Comparison of ENCODE assay signal across 25 cellular contexts in genomic region chr19:11045536-11045935, GRCh38. TPM values are rescaled to one million over a fixed set of nuclear protein-coding genes. Genes with fewer than 3 reads are reported as not detected.
DNase-seq lines count a peak whose midpoint lies in the region; ATAC-seq and TF ChIP-seq lines count a peak whose summit lies in the region.
"Had no signal": no experiment of that assay in that cellular context is flagged by ENCODE, and none has a peak within 500 bp of the region (broad histone marks: within the 10 kb centered on the region; RNA-seq: fewer than 3 reads in every experiment).

No MANE protein-coding gene starts in this region.

- H3K4me3 ChIP-seq in SK-N-MC (no peak overlapping the region), coronary artery (no peak overlapping the region), Caco-2 (ENCODE audit: low read depth, low read length) (no peak overlapping the region)
- H3K4me3 ChIP-seq: MG63, Peyer's patch had no signal

- no peak for TF ChIP-seq CTCF in coronary artery (IDR thresholded peaks at IDR 0.05)
- TF ChIP-seq CTCF in Caco-2 (IDR thresholded peaks at IDR 0.05; ENCODE audit: insufficient read depth in 1 of 2, low read depth in 1 of 2, low read length in 1 of 2, severe bottlenecking in 1 of 2, unreplicated experiment in 1 of 2) = no peak

- ATAC-seq in activated T-cell treated with anti-CD3 and anti-CD28 coated beads, Interleukin-2, amount 50 U/mL, for 72 hours (replicated peaks in 1 of 2) = no peak
- ATAC-seq in effector memory CD8-positive, alpha-beta T cell (replicated peaks) = no peak
- ATAC-seq: HCT116, HepG2 had no signal

- peaks cover 16% of the 10 kb centered on the region for H3K4me1 Mint-ChIP-seq in activated T-cell treated with anti-CD3 and anti-CD28 coated beads, Interleukin-2, amount 50 U/mL, for 72 hours (ENCODE audit: low read depth)
- H3K4me1 Mint-ChIP-seq in effector memory CD8-positive, alpha-beta T cell (ENCODE audit: low read depth in 2 of 2) = peaks cover 14 to 18% of the 10 kb centered on the region in 2 donors
- H3K4me1 Mint-ChIP-seq in Caco-2 (ENCODE audit: low read depth, unreplicated experiment) = no peaks in the 10 kb centered on the region

- no peak overlapping the region for H3K9ac ChIP-seq in SK-N-MC (ENCODE audit: insufficient read length)
- H3K9ac ChIP-seq: SK-N-SH had no signal

- peaks cover 69% of the 10 kb centered on the region for H3K36me3 ChIP-seq in SK-N-MC (ENCODE audit: insufficient read depth, low read length)
- H3K36me3 ChIP-seq in Caco-2 (ENCODE audit: control insufficient read depth, insufficient read depth, low read length) = peaks cover 2% of the 10 kb centered on the region

- DNase-seq in activated T-cell treated with anti-CD3 and anti-CD28 coated beads, Interleukin-2, amount 50 U/mL, for 72 hours = no peak
- DNase-seq in activated T-cell treated with anti-CD3 and anti-CD28 coated beads, Interleukin-2, amount 50 U/mL, for 48 hours = no peak
- DNase-seq in SK-N-MC (ENCODE audit: low read depth, low spot score) = no peak
- DNase-seq in effector memory CD8-positive, alpha-beta T cell = no peak
- DNase-seq in coronary artery (ENCODE audit: low spot score) = no peak
- DNase-seq in Caco-2 = no peak
- DNase-seq in nucleus accumbens (lab: John Stamatoyannopoulos, UW) = no peak
- DNase-seq in stimulated activated CD4-positive, alpha-beta T cell treated with anti-CD3 and anti-CD28 coated beads, Interleukin-4, amount 100 ng/mL, for 1 hour = no peak
- DNase-seq: 8988T; CD4-positive, alpha-beta T cell; DMS 273 treated with DMSO at 0.1 percent for 48 hours; DMS79; GF-D8; MG63; NCI-H1105 treated with DMSO at 0.1 percent for 48 hours; NCI-H146; NCI-H1930; NCI-H446 treated with DMSO at 0.1 percent for 48 hours; NCI-H526; OCI-M1; Peyer's patch; SIG-M5; SK-N-SH had no signal

- no TSS peak for BruUV-seq in Caco-2 (replicated peaks; lab: Mats Ljungman, UMichigan)

- CTCF ChIA-PET in Caco-2 (lab: Charles Lee) = no interaction called here

- H3K27ac Mint-ChIP-seq in activated T-cell treated with anti-CD3 and anti-CD28 coated beads, Interleukin-2, amount 50 U/mL, for 72 hours = peak overlapping the region; percentile 54
- peak overlapping the region; percentile 62 to 67 for H3K27ac Mint-ChIP-seq in effector memory CD8-positive, alpha-beta T cell
- H3K27ac Mint-ChIP-seq in Caco-2 (ENCODE audit: unreplicated experiment) = no peak overlapping the region
- H3K27ac Mint-ChIP-seq: CD4-positive, alpha-beta T cell had no signal

- H3K4me3 Mint-ChIP-seq in activated T-cell treated with anti-CD3 and anti-CD28 coated beads, Interleukin-2, amount 50 U/mL, for 72 hours = no peak overlapping the region
- H3K4me3 Mint-ChIP-seq in effector memory CD8-positive, alpha-beta T cell = no peak overlapping the region
- H3K4me3 Mint-ChIP-seq in Caco-2 (ENCODE audit: unreplicated experiment) = no peak overlapping the region
- H3K4me3 Mint-ChIP-seq: CD4-positive, alpha-beta T cell had no signal

- no peaks in the 10 kb centered on the region for H3K9me3 Mint-ChIP-seq in activated T-cell treated with anti-CD3 and anti-CD28 coated beads, Interleukin-2, amount 50 U/mL, for 72 hours
- no peaks in the 10 kb centered on the region for H3K9me3 Mint-ChIP-seq in effector memory CD8-positive, alpha-beta T cell
- no peaks in the 10 kb centered on the region for H3K9me3 Mint-ChIP-seq in Caco-2 (ENCODE audit: unreplicated experiment)
- H3K9me3 Mint-ChIP-seq: CD4-positive, alpha-beta T cell had no signal

- no peaks in the 10 kb centered on the region for H3K27me3 ChIP-seq in Caco-2 (replicated peaks; ENCODE audit: control insufficient read depth, insufficient read depth, low read length)
- H3K27me3 ChIP-seq: MG63, Peyer's patch had no signal

- intact Hi-C loops in Caco-2 (cut with micrococcal nuclease; ENCODE audit: unreplicated experiment) = no loop called here

- no peaks in the 10 kb centered on the region for H3K27me3 Mint-ChIP-seq in activated T-cell treated with anti-CD3 and anti-CD28 coated beads, Interleukin-2, amount 50 U/mL, for 72 hours (ENCODE audit: low read depth)
- H3K27me3 Mint-ChIP-seq in effector memory CD8-positive, alpha-beta T cell = no peaks in the 10 kb centered on the region
- no peaks in the 10 kb centered on the region for H3K27me3 Mint-ChIP-seq in Caco-2 (ENCODE audit: insufficient read depth, unreplicated experiment)
- H3K27me3 Mint-ChIP-seq: CD4-positive, alpha-beta T cell had no signal

- no peaks in the 10 kb centered on the region for H3K9me3 ChIP-seq in SK-N-MC (ENCODE audit: low read depth, low read length)
- H3K9me3 ChIP-seq in Caco-2 = no peaks in the 10 kb centered on the region
- H3K9me3 ChIP-seq: MG63, Peyer's patch, SK-N-SH had no signal

- H3K27ac ChIP-seq in SK-N-MC (0 out of 2 replicates have a peak overlapping the region, but pooled peaks have one; percentile 42), coronary artery (no peak overlapping the region)
- H3K27ac ChIP-seq: Peyer's patch had no signal

- POLR2A ChIA-PET in Caco-2 (lab: Charles Lee) = no interaction called here

- no peaks in the 10 kb centered on the region for H3K4me1 ChIP-seq in Caco-2

- peaks cover 4 to 13% of the 10 kb centered on the region in 2 donors for H3K36me3 Mint-ChIP-seq in activated T-cell treated with anti-CD3 and anti-CD28 coated beads, Interleukin-2, amount 50 U/mL, for 72 hours (ENCODE audit: insufficient read depth in 2 of 2)
- peaks cover 20% of the 10 kb centered on the region for H3K36me3 Mint-ChIP-seq in effector memory CD8-positive, alpha-beta T cell (ENCODE audit: insufficient read depth)
- peaks cover 61% of the 10 kb centered on the region for H3K36me3 Mint-ChIP-seq in Caco-2 (ENCODE audit: insufficient read depth, unreplicated experiment)

RNA-seq across cellular contexts. Expression of gene LDLR, which starts 43.7 kb away (rescaled TPM):
- 10 to 100 TPM; 23.3 to 31.0 TPM for total RNA-seq in activated T-cell treated with anti-CD3 and anti-CD28 coated beads, Interleukin-2, amount 50 U/mL, for 72 hours
- total RNA-seq in Caco-2 (2022) = 68.9 and 83.4 TPM in 2 replicates
